In genomic region chr3:141328286-141329166, GRCh38 we compare ENCODE assay signal across 15 cellular contexts. TPM values are rescaled to one million over a fixed set of nuclear protein-coding genes. Genes with fewer than 3 reads are reported as not detected.
DNase-seq lines count a peak whose midpoint lies in the region; ATAC-seq and TF ChIP-seq lines count a peak whose summit lies in the region.
"Had no signal": no experiment of that assay in that cellular context is flagged by ENCODE, and none has a peak within 500 bp of the region (broad histone marks: within the 10 kb centered on the region; RNA-seq: fewer than 3 reads in every experiment).

No MANE protein-coding gene starts in this region.

- H3K36me3 ChIP-seq in left ventricle myocardium inferior: no peaks in the 10 kb centered on the region
- H3K36me3 ChIP-seq: BE2C, esophagus squamous epithelium, upper lobe of left lung had no signal

- H3K27ac Mint-ChIP-seq in stimulated activated naive CD8-positive, alpha-beta T cell treated with anti-CD3 and anti-CD28 coated beads, Interleukin-15, amount 100 ng/mL, for 72 hours: peak overlapping the region; percentile 29 to 55
- no peak overlapping the region for H3K27ac Mint-ChIP-seq in glutamatergic neuron (ENCODE audit: unreplicated experiment)

- no peaks in the 10 kb centered on the region for H3K9me3 ChIP-seq in left ventricle myocardium inferior (replicated peaks)
- H3K9me3 ChIP-seq: BE2C, esophagus squamous epithelium, upper lobe of left lung had no signal

- ATAC-seq in GM21717 (IDR thresholded peaks at IDR 0.05; ENCODE audit: unreplicated experiment): peak; percentile 62
- ATAC-seq in HG03439 (IDR thresholded peaks at IDR 0.05; ENCODE audit: unreplicated experiment): peak; percentile 63
- ATAC-seq in stimulated activated naive CD8-positive, alpha-beta T cell treated with anti-CD3 and anti-CD28 coated beads, Interleukin-15, amount 100 ng/mL, for 72 hours: peak; percentile 93
- ATAC-seq in GM19455 (IDR thresholded peaks at IDR 0.05; ENCODE audit: unreplicated experiment): no peak

- intact Hi-C loops in left ventricle myocardium inferior (cut with micrococcal nuclease): no loop called here
- intact Hi-C loops in cardiac septum (cut with DNase I): no loop called here

- no peaks in the 10 kb centered on the region for H3K27me3 ChIP-seq in left ventricle myocardium inferior (ENCODE audit: low read depth)
- H3K27me3 ChIP-seq: BE2C, upper lobe of left lung had no signal

- H3K9me3 Mint-ChIP-seq in stimulated activated naive CD8-positive, alpha-beta T cell treated with anti-CD3 and anti-CD28 coated beads, Interleukin-15, amount 100 ng/mL, for 72 hours: no peaks in the 10 kb centered on the region
- peaks cover 8% of the 10 kb centered on the region for H3K9me3 Mint-ChIP-seq in glutamatergic neuron (ENCODE audit: unreplicated experiment)
- H3K9me3 Mint-ChIP-seq: naive B cell had no signal

- H3K27me3 Mint-ChIP-seq in stimulated activated naive CD8-positive, alpha-beta T cell treated with anti-CD3 and anti-CD28 coated beads, Interleukin-15, amount 100 ng/mL, for 72 hours: no peaks in the 10 kb centered on the region
- no peaks in the 10 kb centered on the region for H3K27me3 Mint-ChIP-seq in glutamatergic neuron (ENCODE audit: unreplicated experiment)

- no peaks in the 10 kb centered on the region for H3K36me3 Mint-ChIP-seq in glutamatergic neuron (ENCODE audit: unreplicated experiment)
- H3K36me3 Mint-ChIP-seq: naive B cell had no signal

- DNase-seq in left ventricle myocardium inferior: peak; percentile 27
- DNase-seq in cardiac septum (ENCODE audit: low spot score): no peak
- peak in 1 of 2 donors; percentile 35 for DNase-seq in stimulated activated naive CD8-positive, alpha-beta T cell treated with anti-CD3 and anti-CD28 coated beads, Interleukin-15, amount 100 ng/mL, for 72 hours
- DNase-seq in glutamatergic neuron: no peak
- DNase-seq in iPS-NIHi11 (ENCODE audit: low spot score): no peak
- DNase-seq: activated effector memory CD4-positive, alpha-beta T cell treated with anti-CD3 and anti-CD28 coated beads, Interleukin-2, amount 50 U/mL, for 16 hours; BE2C; central memory CD4-positive, alpha-beta T cell; esophagus squamous epithelium; naive B cell; NCI-H446 treated with DMSO at 0.1 percent for 48 hours; upper lobe of left lung had no signal

- TF ChIP-seq CTCF in left ventricle myocardium inferior (IDR thresholded peaks at IDR 0.05; ENCODE audit: borderline replicate concordance): no peak
- no peak for TF ChIP-seq CTCF in glutamatergic neuron (IDR thresholded peaks at IDR 0.05; ENCODE audit: partially characterized antibody, unreplicated experiment)

- peaks cover 20% of the 10 kb centered on the region for H3K4me1 Mint-ChIP-seq in stimulated activated naive CD8-positive, alpha-beta T cell treated with anti-CD3 and anti-CD28 coated beads, Interleukin-15, amount 100 ng/mL, for 72 hours
- H3K4me1 Mint-ChIP-seq in glutamatergic neuron (ENCODE audit: low read depth, unreplicated experiment): peaks cover 20% of the 10 kb centered on the region

- H3K4me3 ChIP-seq in left ventricle myocardium inferior: no peak overlapping the region
- H3K4me3 ChIP-seq: esophagus squamous epithelium, upper lobe of left lung had no signal

- H3K4me3 Mint-ChIP-seq in stimulated activated naive CD8-positive, alpha-beta T cell treated with anti-CD3 and anti-CD28 coated beads, Interleukin-15, amount 100 ng/mL, for 72 hours: no peak overlapping the region
- H3K4me3 Mint-ChIP-seq in glutamatergic neuron (ENCODE audit: unreplicated experiment): no peak overlapping the region
- H3K4me3 Mint-ChIP-seq: naive B cell had no signal

- H3K4me1 ChIP-seq in left ventricle myocardium inferior: peaks cover 21% of the 10 kb centered on the region

- H3K27ac ChIP-seq in left ventricle myocardium inferior (replicated peaks): no peak overlapping the region
- H3K27ac ChIP-seq: esophagus squamous epithelium, upper lobe of left lung had no signal

RNA-seq across cellular contexts. Expression of gene ZBTB38, which starts 39.8 kb away (rescaled TPM):
- 116 TPM for total RNA-seq in left ventricle myocardium inferior
- 119 TPM for total RNA-seq in cardiac septum
- 9.3 TPM for total RNA-seq in glutamatergic neuron (ENCODE audit: unreplicated experiment)

Comparison
In these comparisons a context has a peak if more than half of its experiments do, and no peak if none do; other contexts are left out.
1. RNA of gene ZBTB38, which starts 39.8 kb away (total RNA-seq): 119 TPM in cardiac septum (single experiment) and 116 TPM in left ventricle myocardium inferior (single experiment); 9.3 TPM in glutamatergic neuron (single experiment); every median in the first group is over 10 times any median in the second.